1 cellular context compared by ENCODE assay signal in the genomic region with DNA sequence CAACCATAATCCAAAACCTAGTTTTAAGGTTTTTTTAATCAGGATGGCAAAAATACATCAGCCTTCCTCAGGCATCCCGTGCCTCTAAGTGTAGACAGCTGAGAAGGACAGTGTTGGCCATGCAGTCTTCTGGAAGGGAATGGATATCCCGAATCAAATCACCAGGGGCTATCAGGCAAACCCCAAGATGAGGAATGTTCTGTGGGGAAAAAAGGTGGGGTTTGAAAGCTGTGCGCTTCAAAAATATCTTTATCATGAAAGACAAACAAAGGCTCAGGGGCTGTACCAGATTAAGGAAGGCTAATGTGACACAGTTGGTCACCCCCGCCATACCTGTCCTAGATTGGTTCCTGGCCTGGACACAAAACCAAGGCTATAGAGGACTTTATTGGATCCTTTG.
TF ChIP-seq lines count a peak whose summit lies in the region.

No MANE protein-coding gene starts in this region.

TF ChIP-seq in K562, 482 proteins besides CTCF, POLR2A, EP300 and RAD21 (continued from another document):
- TF ChIP-seq, protein P1, sequence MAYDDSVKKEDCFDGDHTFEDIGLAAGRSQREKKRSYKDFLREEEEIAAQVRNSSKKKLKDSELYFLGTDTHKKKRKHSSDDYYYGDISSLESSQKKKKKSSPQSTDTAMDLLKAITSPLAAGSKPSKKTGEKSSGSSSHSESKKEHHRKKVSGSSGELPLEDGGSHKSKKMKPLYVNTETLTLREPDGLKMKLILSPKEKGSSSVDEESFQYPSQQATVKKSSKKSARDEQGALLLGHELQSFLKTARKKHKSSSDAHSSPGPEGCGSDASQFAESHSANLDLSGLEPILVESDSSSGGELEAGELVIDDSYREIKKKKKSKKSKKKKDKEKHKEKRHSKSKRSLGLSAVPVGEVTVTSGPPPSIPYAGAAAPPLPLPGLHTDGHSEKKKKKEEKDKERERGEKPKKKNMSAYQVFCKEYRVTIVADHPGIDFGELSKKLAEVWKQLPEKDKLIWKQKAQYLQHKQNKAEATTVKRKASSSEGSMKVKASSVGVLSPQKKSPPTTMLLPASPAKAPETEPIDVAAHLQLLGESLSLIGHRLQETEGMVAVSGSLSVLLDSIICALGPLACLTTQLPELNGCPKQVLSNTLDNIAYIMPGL (CRISPR knock-in tag; IDR thresholded peaks at IDR 0.05), result no peak
